In genomic region chr3:57953541-57953940, GRCh38 we compare ENCODE assay signal across 17 cellular contexts. TPM values are rescaled to one million over a fixed set of nuclear protein-coding genes. Genes with fewer than 3 reads are reported as not detected.
DNase-seq lines count a peak whose midpoint lies in the region; ATAC-seq and TF ChIP-seq lines count a peak whose summit lies in the region.
"Had no signal": no experiment of that assay in that cellular context is flagged by ENCODE, and none has a peak within 500 bp of the region (broad histone marks: within the 10 kb centered on the region; RNA-seq: fewer than 3 reads in every experiment).

No MANE protein-coding gene starts in this region.

- H3K27ac Mint-ChIP-seq in natural killer cell, result no peak overlapping the region
- H3K27ac Mint-ChIP-seq: activated CD4-positive, alpha-beta T cell treated with anti-CD3 and anti-CD28 coated beads for 36 hours; naive thymus-derived CD4-positive, alpha-beta T cell; stimulated activated naive CD8-positive, alpha-beta T cell treated with anti-CD3 and anti-CD28 coated beads, Interleukin-15, Interleukin-2, amounts not matched to agents 100 ng/mL and 50 ng/mL, for 24 hours had no signal

- H3K36me3 Mint-ChIP-seq in natural killer cell, result no peaks in the 10 kb centered on the region
- H3K36me3 Mint-ChIP-seq: naive thymus-derived CD4-positive, alpha-beta T cell had no signal

- H2AFZ ChIP-seq in mesenchymal stem cell (ENCODE audit: low read depth, low read length) (peak overlapping the region; percentile 32), smooth muscle cell (ENCODE audit: low read depth) (no peak overlapping the region)

- H3F3A ChIP-seq in smooth muscle cell (ENCODE audit: low read depth), result peaks cover 27% of the 10 kb centered on the region

- H3K23ac ChIP-seq in mesenchymal stem cell (ENCODE audit: low read length in 2 of 2), result no peak overlapping the region

- H3K14ac ChIP-seq in mesenchymal stem cell (ENCODE audit: low read length in 2 of 2), result peak overlapping the region in 1 of 2 experiments; percentile 48

- H3K4me1 Mint-ChIP-seq in natural killer cell, result peaks cover 4 to 10% of the 10 kb centered on the region in 2 donors

- peak overlapping the region; percentile 97 for H4K91ac ChIP-seq in mesenchymal stem cell (ENCODE audit: low read length)

- H4K8ac ChIP-seq in mesenchymal stem cell (ENCODE audit: low read length), result peak overlapping the region; percentile 70

- H3K27ac ChIP-seq in RWPE2 (ENCODE audit: poor library complexity, severe bottlenecking) (peak overlapping the region; percentile 68), mesenchymal stem cell (ENCODE audit: low read length, poor library complexity, severe bottlenecking) (no peak overlapping the region), smooth muscle cell (ENCODE audit: low read depth) (peak overlapping the region; percentile 93)

- H2BK15ac ChIP-seq in mesenchymal stem cell (ENCODE audit: low read depth, poor library complexity, severe bottlenecking), result no peak overlapping the region

- no peaks in the 10 kb centered on the region for H3K79me1 ChIP-seq in mesenchymal stem cell (replicated peaks; ENCODE audit: low read length, poor library complexity, severe bottlenecking)

- no peak overlapping the region for H3K4me3 Mint-ChIP-seq in natural killer cell
- H3K4me3 Mint-ChIP-seq: activated CD4-positive, alpha-beta T cell treated with anti-CD3 and anti-CD28 coated beads for 36 hours; naive thymus-derived CD4-positive, alpha-beta T cell; stimulated activated naive CD8-positive, alpha-beta T cell treated with anti-CD3 and anti-CD28 coated beads, Interleukin-15, Interleukin-2, amounts not matched to agents 100 ng/mL and 50 ng/mL, for 24 hours had no signal

- no peaks in the 10 kb centered on the region for H3K79me2 ChIP-seq in smooth muscle cell (ENCODE audit: low read depth)

- H3K4ac ChIP-seq in mesenchymal stem cell (ENCODE audit: low read depth in 1 of 2, low read length in 2 of 2), result peak overlapping the region; percentile 83 to 85

- peak overlapping the region; percentile 78 to 97 for H2BK12ac ChIP-seq in mesenchymal stem cell (ENCODE audit: low read length in 2 of 2)

- H3K4me3 ChIP-seq in RWPE2 (ENCODE audit: severe bottlenecking) (no peak overlapping the region), mesenchymal stem cell (ENCODE audit: insufficient read depth in 1 of 2, low read depth in 1 of 2, low read length in 2 of 2) (no peak overlapping the region), smooth muscle cell (no peak overlapping the region)

- no peaks in the 10 kb centered on the region for H3K36me3 ChIP-seq in RWPE2 (ENCODE audit: low read depth)
- H3K36me3 ChIP-seq in mesenchymal stem cell (ENCODE audit: control insufficient read depth in 1 of 2, insufficient read depth in 2 of 2, low read depth in 1 of 2, low read length in 2 of 2), result no peaks in the 10 kb centered on the region
- H3K36me3 ChIP-seq in smooth muscle cell (ENCODE audit: low read depth), result no peaks in the 10 kb centered on the region

- peaks cover 37% of the 10 kb centered on the region for H3K4me1 ChIP-seq in RWPE2 (ENCODE audit: insufficient read depth, poor library complexity, severe bottlenecking)
- H3K4me1 ChIP-seq in mesenchymal stem cell (ENCODE audit: control insufficient read depth, insufficient read depth, low read depth, low read length), result peaks cover 15% of the 10 kb centered on the region
- H3K4me1 ChIP-seq in smooth muscle cell (ENCODE audit: low read depth), result peaks cover 16% of the 10 kb centered on the region

- peak overlapping the region; percentile 94 for H2BK120ac ChIP-seq in mesenchymal stem cell (ENCODE audit: low read depth, low read length)

- H2BK5ac ChIP-seq in mesenchymal stem cell (ENCODE audit: low read depth, low read length, poor library complexity, severe bottlenecking), result no peak overlapping the region

- peak overlapping the region; percentile 97 for H2AK5ac ChIP-seq in mesenchymal stem cell (ENCODE audit: low read length, severe bottlenecking)

- H3K9me3 ChIP-seq in RWPE2 (ENCODE audit: severe bottlenecking), result no peaks in the 10 kb centered on the region
- H3K9me3 ChIP-seq in mesenchymal stem cell (ENCODE audit: control insufficient read depth, low read length), result no peaks in the 10 kb centered on the region
- no peaks in the 10 kb centered on the region for H3K9me3 ChIP-seq in smooth muscle cell (replicated peaks; ENCODE audit: low read depth)

- H3K27me3 ChIP-seq in RWPE2 (ENCODE audit: insufficient read depth, poor library complexity, severe bottlenecking), result no peaks in the 10 kb centered on the region
- H3K27me3 ChIP-seq in mesenchymal stem cell (ENCODE audit: control insufficient read depth in 1 of 2, insufficient read depth in 1 of 2, low read length in 2 of 2), result no peaks in the 10 kb centered on the region
- H3K27me3 ChIP-seq in smooth muscle cell (ENCODE audit: low read depth), result no peaks in the 10 kb centered on the region

- ATAC-seq in RWPE2 (ENCODE audit: low read depth), result no peak
- no peak for ATAC-seq in SK-N-SH treated with all-trans-retinoic acid at 6 μM for 48 hours
- no peak for ATAC-seq in HG03280 (IDR thresholded peaks at IDR 0.05; ENCODE audit: unreplicated experiment)
- ATAC-seq in natural killer cell, result no peak
- ATAC-seq: activated CD4-positive, alpha-beta T cell treated with anti-CD3 and anti-CD28 coated beads for 36 hours; naive thymus-derived CD4-positive, alpha-beta T cell had no signal

- peak; percentile 21 for DNase-seq in CD1c-positive myeloid dendritic cell (ENCODE audit: extremely low spot score)
- no peak for DNase-seq in RWPE2 (ENCODE audit: low spot score)
- DNase-seq in mesenchymal stem cell, result no peak
- no peak for DNase-seq in smooth muscle cell (lab: John Stamatoyannopoulos, UW; ENCODE audit: unreplicated experiment)
- DNase-seq in anterior cingulate cortex (lab: John Stamatoyannopoulos, UW), result no peak
- no peak for DNase-seq in natural killer cell
- DNase-seq: activated CD4-positive, alpha-beta T cell treated with anti-CD3 and anti-CD28 coated beads for 36 hours; activated gamma-delta T cell; amniotic stem cell; foreskin melanocyte; MM.1S; naive thymus-derived CD4-positive, alpha-beta T cell; NCI-H187 treated with DMSO at 0.1 percent for 48 hours; T-helper 9 cell had no signal

- H3K4me2 ChIP-seq in mesenchymal stem cell (ENCODE audit: low read length, poor library complexity, severe bottlenecking) (no peak overlapping the region), smooth muscle cell (no peak overlapping the region)

- intact Hi-C loops in natural killer cell (cut with micrococcal nuclease), result no loop called here

- TF ChIP-seq CTCF in RWPE2 (IDR thresholded peaks at IDR 0.05; ENCODE audit: poor library complexity, severe bottlenecking) (no peak), smooth muscle cell (IDR thresholded peaks at IDR 0.05; ENCODE audit: borderline replicate concordance, insufficient read depth, poor library complexity, severe bottlenecking) (no peak), natural killer cell (IDR thresholded peaks at IDR 0.05) (no peak)

- 81% methylated on average over 8 of the region's 8 CpGs for WGBS in mesenchymal stem cell
- WGBS in smooth muscle cell (ENCODE audit: low lambda C conversion rate), result 86% methylated on average over 8 of the region's 8 CpGs

- H3K9me3 Mint-ChIP-seq in natural killer cell, result no peaks in the 10 kb centered on the region
- H3K9me3 Mint-ChIP-seq: stimulated activated naive CD8-positive, alpha-beta T cell treated with anti-CD3 and anti-CD28 coated beads, Interleukin-15, Interleukin-2, amounts not matched to agents 100 ng/mL and 50 ng/mL, for 24 hours had no signal

- no peaks in the 10 kb centered on the region for H4K20me1 ChIP-seq in smooth muscle cell (ENCODE audit: low read depth)

- peak overlapping the region; percentile 81 to 87 for H3K18ac ChIP-seq in mesenchymal stem cell (ENCODE audit: low read depth in 1 of 2, low read length in 2 of 2)

- H3K9ac ChIP-seq in mesenchymal stem cell (ENCODE audit: low read length) (no peak overlapping the region), smooth muscle cell (ENCODE audit: low read depth) (no peak overlapping the region)

- H3K27me3 Mint-ChIP-seq in natural killer cell (ENCODE audit: low read depth in 2 of 2), result no peaks in the 10 kb centered on the region
- H3K27me3 Mint-ChIP-seq: activated CD4-positive, alpha-beta T cell treated with anti-CD3 and anti-CD28 coated beads for 36 hours; stimulated activated naive CD8-positive, alpha-beta T cell treated with anti-CD3 and anti-CD28 coated beads, Interleukin-15, Interleukin-2, amounts not matched to agents 100 ng/mL and 50 ng/mL, for 24 hours had no signal

TF ChIP-seq in SK-N-SH treated with all-trans-retinoic acid at 6 μM for 48 hours, 23 proteins besides CTCF, POLR2A, EP300 and RAD21:
- TF ChIP-seq OSR1 (CRISPR knock-in tag; IDR thresholded peaks at IDR 0.05) (no peak), CSDC2 (CRISPR knock-in tag; IDR thresholded peaks at IDR 0.05) (no peak), ZNF565 (CRISPR knock-in tag; conservative IDR thresholded peaks at IDR 0.05; ENCODE audit: low read depth) (no peak)

RNA-seq across cellular contexts. Expression of gene FLNB, which starts 54.7 kb away (rescaled TPM):
- 55.8 TPM for polyA plus RNA-seq in mesenchymal stem cell (2013, experiment 1 of 2)
- 47.9 TPM for polyA plus RNA-seq in mesenchymal stem cell (2013, experiment 2 of 2)
- 106 and 145 TPM in 2 replicates for total RNA-seq in smooth muscle cell
- 52.7 and 85.9 TPM in 2 replicates for polyA plus RNA-seq in smooth muscle cell
- 10 to 100 TPM; 24.6 to 30.8 (median 26.6) TPM for total RNA-seq in natural killer cell
